20 cellular contexts compared by ENCODE assay signal in the genomic region with DNA sequence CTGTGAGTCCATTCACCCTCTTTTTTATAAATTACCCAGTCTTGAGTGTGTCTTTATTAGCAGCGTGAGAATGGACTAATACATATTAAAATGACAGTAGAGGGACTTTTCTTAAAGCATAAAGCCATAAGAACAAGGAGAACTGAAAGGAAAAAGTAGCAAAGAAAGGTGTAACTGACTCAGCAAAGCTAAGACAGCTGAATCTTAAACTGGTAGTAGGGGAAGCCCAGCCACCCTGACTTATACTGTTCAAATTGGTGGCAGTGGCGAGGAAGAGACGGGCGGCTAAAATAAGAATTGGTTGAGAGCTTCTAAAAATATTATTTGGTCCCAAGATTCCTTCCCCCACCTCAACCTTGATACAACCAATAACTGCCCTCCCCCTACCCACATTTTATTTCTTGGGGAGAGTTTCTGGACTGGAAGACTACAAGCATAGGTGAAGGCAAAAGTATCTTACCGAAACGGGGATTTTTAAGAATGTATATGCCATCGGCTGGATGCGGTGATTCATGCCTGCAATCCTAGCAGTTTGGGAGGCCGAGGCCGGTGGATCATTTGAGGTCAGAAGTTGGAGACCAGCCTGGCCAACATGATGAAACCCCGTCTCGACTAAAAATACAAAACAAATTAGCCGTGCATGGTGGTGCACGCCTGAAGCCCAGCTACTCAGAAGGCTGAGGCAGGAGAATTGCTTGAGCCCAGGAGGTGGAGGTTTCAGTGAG. TPM values are rescaled to one million over a fixed set of nuclear protein-coding genes. Genes with fewer than 3 reads are reported as not detected.
DNase-seq lines count a peak whose midpoint lies in the region; ATAC-seq and TF ChIP-seq lines count a peak whose summit lies in the region.
"Had no signal": no experiment of that assay in that cellular context is flagged by ENCODE, and none has a peak within 500 bp of the region (broad histone marks: within the 10 kb centered on the region; RNA-seq: fewer than 3 reads in every experiment).

No MANE protein-coding gene starts in this region.

- H3K4me3 Mint-ChIP-seq in mesothelial cell of epicardium (no peak overlapping the region), osteocyte (ENCODE audit: unreplicated experiment) (no peak overlapping the region)
- H3K4me3 Mint-ChIP-seq: activated naive CD4-positive, alpha-beta T cell treated with anti-CD3 and anti-CD28 coated beads for 36 hours; brain; naive thymus-derived CD4-positive, alpha-beta T cell had no signal

- no peaks in the 10 kb centered on the region for H3K36me3 Mint-ChIP-seq in mesothelial cell of epicardium
- no peaks in the 10 kb centered on the region for H3K36me3 Mint-ChIP-seq in osteocyte (ENCODE audit: unreplicated experiment)
- H3K36me3 Mint-ChIP-seq: brain; naive thymus-derived CD4-positive, alpha-beta T cell had no signal

- intact Hi-C loops in left cardiac atrium (cut with DNase I): no loop called here

- H3K9me3 Mint-ChIP-seq in mesothelial cell of epicardium: peaks cover 16% of the 10 kb centered on the region
- no peaks in the 10 kb centered on the region for H3K9me3 Mint-ChIP-seq in osteocyte (ENCODE audit: unreplicated experiment)
- H3K9me3 Mint-ChIP-seq: activated naive CD4-positive, alpha-beta T cell treated with anti-CD3 and anti-CD28 coated beads for 36 hours had no signal

- H3K36me3 ChIP-seq in Karpas-422 (ENCODE audit: insufficient read depth, low read length): no peaks in the 10 kb centered on the region
- H3K36me3 ChIP-seq: left lung had no signal

- H3K4me1 Mint-ChIP-seq in mesothelial cell of epicardium (peaks cover 3% of the 10 kb centered on the region), osteocyte (ENCODE audit: unreplicated experiment) (no peaks in the 10 kb centered on the region)
- H3K4me1 Mint-ChIP-seq: naive thymus-derived CD4-positive, alpha-beta T cell had no signal

- peaks cover 10% of the 10 kb centered on the region for H3K4me1 ChIP-seq in Karpas-422 (ENCODE audit: low read length)
- H3K4me1 ChIP-seq: left lung, psoas muscle had no signal

- H3K9me2 ChIP-seq in Karpas-422 (replicated peaks; ENCODE audit: insufficient read depth, low read length): no peaks in the 10 kb centered on the region

- no peaks in the 10 kb centered on the region for H3K9me3 ChIP-seq in Karpas-422 (ENCODE audit: low read length)
- H3K9me3 ChIP-seq: left lung, psoas muscle had no signal

- H3K27me3 Mint-ChIP-seq in mesothelial cell of epicardium (ENCODE audit: low read depth) (no peaks in the 10 kb centered on the region), osteocyte (ENCODE audit: unreplicated experiment) (peaks cover 13% of the 10 kb centered on the region)

- H3K27ac Mint-ChIP-seq in mesothelial cell of epicardium (no peak overlapping the region), osteocyte (ENCODE audit: unreplicated experiment) (no peak overlapping the region)
- H3K27ac Mint-ChIP-seq: activated naive CD4-positive, alpha-beta T cell treated with anti-CD3 and anti-CD28 coated beads for 36 hours; brain; naive thymus-derived CD4-positive, alpha-beta T cell had no signal

- H3K79me2 ChIP-seq in Karpas-422 (ENCODE audit: low read length): no peaks in the 10 kb centered on the region

- no peaks in the 10 kb centered on the region for H4K20me1 ChIP-seq in Karpas-422 (ENCODE audit: insufficient read depth, low read depth, low read length)

- H3K4me2 ChIP-seq in Karpas-422 (ENCODE audit: low read depth, low read length, poor library complexity, severe bottlenecking): peak overlapping the region; percentile 43

- peak overlapping the region; percentile 42; the same call in 1 of the 2 replicates for H2AFZ ChIP-seq in Karpas-422 (ENCODE audit: low read length)

- TF ChIP-seq CTCF in GM12865 (IDR thresholded peaks at IDR 0.05; ENCODE audit: insufficient read depth, low read depth, low read length, missing control alignments) (no peak), mesothelial cell of epicardium (IDR thresholded peaks at IDR 0.05; ENCODE audit: unreplicated experiment) (no peak), osteocyte (IDR thresholded peaks at IDR 0.05) (no peak)

- peak overlapping the region; percentile 21; the same call in 1 of the 2 replicates for H3K4me3 ChIP-seq in GM12865 (ENCODE audit: low read depth, low read length)
- H3K4me3 ChIP-seq in Karpas-422 (ENCODE audit: low read length): peak overlapping the region; percentile 17; the same call in 1 of the 2 replicates
- H3K4me3 ChIP-seq: dorsolateral prefrontal cortex, left lung, psoas muscle had no signal

- H3K9ac ChIP-seq in Karpas-422 (ENCODE audit: low read length): peak overlapping the region; percentile 0; the same call in 1 of the 2 replicates

- no peak overlapping the region for H3K27ac ChIP-seq in Karpas-422 (ENCODE audit: low read length)
- H3K27ac ChIP-seq: dorsolateral prefrontal cortex, left lung, psoas muscle had no signal

- ATAC-seq in GM19351 (IDR thresholded peaks at IDR 0.05; ENCODE audit: unreplicated experiment) (peak; percentile 89), HG02852 (IDR thresholded peaks at IDR 0.05; ENCODE audit: unreplicated experiment) (peak; percentile 84), GM19324 (IDR thresholded peaks at IDR 0.05; ENCODE audit: low FRiP score, unreplicated experiment) (no peak), left cardiac atrium (no peak)
- ATAC-seq: left lung; naive thymus-derived CD4-positive, alpha-beta T cell; psoas muscle had no signal

- DNase-seq in GM12865 (ENCODE audit: low read depth) (peak; percentile 45), Karpas-422 (no peak), mesothelial cell of epicardium (ENCODE audit: low spot score in 2 of 2, unreplicated experiment in 2 of 2) (no peak), osteocyte (ENCODE audit: extremely low spot score, unreplicated experiment) (no peak), left cardiac atrium (no peak)
- DNase-seq: activated naive CD4-positive, alpha-beta T cell treated with anti-CD3 and anti-CD28 coated beads for 36 hours; Calu3; dorsolateral prefrontal cortex; HCEC 1CT; hypothalamus; left lung; naive thymus-derived CD4-positive, alpha-beta T cell; NCI-H146; psoas muscle had no signal

- no peaks in the 10 kb centered on the region; the same call in 1 of the 2 replicates for H3K27me3 ChIP-seq in Karpas-422 (ENCODE audit: low read length)
- H3K27me3 ChIP-seq: left lung had no signal

RNA-seq across cellular contexts. Expression of a gene that starts 20.6 kb away (rescaled TPM):
- not detected in 2 replicates for total RNA-seq in Karpas-422 (2014; rRNA removed; shearing (Covaris generic); ENCODE audit: low replicate concordance)
- total RNA-seq in mesothelial cell of epicardium: not detected in 3 replicates
- total RNA-seq in osteocyte: not detected in 2 replicates
- 100 to 1,000 TPM; 427 to 669 TPM for total RNA-seq in left cardiac atrium
- total RNA-seq: activated naive CD4-positive, alpha-beta T cell treated with anti-CD3 and anti-CD28 coated beads for 36 hours; Calu3; fibroblast of lung; LHCN-M2; naive thymus-derived CD4-positive, alpha-beta T cell had no signal

Comparison
In these comparisons a context has a peak if more than half of its experiments do, and no peak if none do; other contexts are left out.
1. ATAC-seq: peak in GM19351 (single experiment) and HG02852 (single experiment); none in GM19324 (single experiment) and left cardiac atrium (0 of 2).
2. RNA of a gene that starts 20.6 kb away (total RNA-seq): 427 to 669 TPM in left cardiac atrium; not detected in Karpas-422, not detected in mesothelial cell of epicardium and not detected in osteocyte; every median in the first group is over 100 times any median in the second.